ENCODE assay signal across 10 cellular contexts in genomic region chr10:83983578-83984255, GRCh38.
DNase-seq lines count a peak whose midpoint lies in the region; ATAC-seq and TF ChIP-seq lines count a peak whose summit lies in the region.
"Had no signal": no experiment of that assay in that cellular context is flagged by ENCODE, and none has a peak within 500 bp of the region (broad histone marks: within the 10 kb centered on the region; RNA-seq: fewer than 3 reads in every experiment).

No MANE protein-coding gene starts in this region.

- intact Hi-C loops in head of caudate nucleus (cut with DNase I), result no loop called here

- no peak for TF ChIP-seq CTCF in GM13976 (IDR thresholded peaks at IDR 0.05; ENCODE audit: borderline replicate concordance, control extremely low read depth, extremely low read depth, insufficient read depth, missing control alignments)

- in situ Hi-C loops in GM13976 (cut with MboI; ENCODE audit: low sequenced_read_pairs, unreplicated experiment), result no loop called here

- ATAC-seq in HG02610 (IDR thresholded peaks at IDR 0.05; ENCODE audit: unreplicated experiment) (peak; percentile 35), HG03159 (IDR thresholded peaks at IDR 0.05; ENCODE audit: unreplicated experiment) (no peak)

- DNase-seq in COLO829 (ENCODE audit: low spot score) (peak; percentile 31), iPS DF 19.7 (ENCODE audit: low read depth, low spot score) (peak; percentile 28), GM13976 (ENCODE audit: low spot score) (no peak), head of caudate nucleus (no peak), HCEC 1CT (no peak)
- DNase-seq: activated B cell treated with CpG ODN at 0.5 μM for 24 hours, activated gamma-delta T cell treated with Interleukin-2 at 50 U/mL for 16 hours had no signal

TF ChIP-seq in PFSK-1, 5 proteins besides CTCF, POLR2A, EP300 and RAD21:
- TF ChIP-seq TAF1 (IDR thresholded peaks at IDR 0.05; ENCODE audit: borderline replicate concordance, insufficient read depth, low read length) (no peak), FOXP2 (optimal IDR thresholded peaks at IDR 0.05; ENCODE audit: borderline replicate concordance, extremely low read depth, extremely low read length, insufficient read depth) (peak; percentile 13), POLR2AphosphoS5 (IDR thresholded peaks at IDR 0.05; ENCODE audit: low read depth, low read length) (no peak)
- TF ChIP-seq, protein P1, sequence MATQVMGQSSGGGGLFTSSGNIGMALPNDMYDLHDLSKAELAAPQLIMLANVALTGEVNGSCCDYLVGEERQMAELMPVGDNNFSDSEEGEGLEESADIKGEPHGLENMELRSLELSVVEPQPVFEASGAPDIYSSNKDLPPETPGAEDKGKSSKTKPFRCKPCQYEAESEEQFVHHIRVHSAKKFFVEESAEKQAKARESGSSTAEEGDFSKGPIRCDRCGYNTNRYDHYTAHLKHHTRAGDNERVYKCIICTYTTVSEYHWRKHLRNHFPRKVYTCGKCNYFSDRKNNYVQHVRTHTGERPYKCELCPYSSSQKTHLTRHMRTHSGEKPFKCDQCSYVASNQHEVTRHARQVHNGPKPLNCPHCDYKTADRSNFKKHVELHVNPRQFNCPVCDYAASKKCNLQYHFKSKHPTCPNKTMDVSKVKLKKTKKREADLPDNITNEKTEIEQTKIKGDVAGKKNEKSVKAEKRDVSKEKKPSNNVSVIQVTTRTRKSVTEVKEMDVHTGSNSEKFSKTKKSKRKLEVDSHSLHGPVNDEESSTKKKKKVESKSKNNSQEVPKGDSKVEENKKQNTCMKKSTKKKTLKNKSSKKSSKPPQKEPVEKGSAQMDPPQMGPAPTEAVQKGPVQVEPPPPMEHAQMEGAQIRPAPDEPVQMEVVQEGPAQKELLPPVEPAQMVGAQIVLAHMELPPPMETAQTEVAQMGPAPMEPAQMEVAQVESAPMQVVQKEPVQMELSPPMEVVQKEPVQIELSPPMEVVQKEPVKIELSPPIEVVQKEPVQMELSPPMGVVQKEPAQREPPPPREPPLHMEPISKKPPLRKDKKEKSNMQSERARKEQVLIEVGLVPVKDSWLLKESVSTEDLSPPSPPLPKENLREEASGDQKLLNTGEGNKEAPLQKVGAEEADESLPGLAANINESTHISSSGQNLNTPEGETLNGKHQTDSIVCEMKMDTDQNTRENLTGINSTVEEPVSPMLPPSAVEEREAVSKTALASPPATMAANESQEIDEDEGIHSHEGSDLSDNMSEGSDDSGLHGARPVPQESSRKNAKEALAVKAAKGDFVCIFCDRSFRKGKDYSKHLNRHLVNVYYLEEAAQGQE (IDR thresholded peaks at IDR 0.05; ENCODE audit: insufficient read depth in 1 of 2, low read depth in 2 of 2, low read length in 2 of 2), result 0 out of 4 replicates have a peak, but pooled peaks of 1 of the 2 experiments have one; percentile 16

Comparison
In these comparisons a context has a peak if more than half of its experiments do, and no peak if none do; other contexts are left out.
1. DNase-seq: peak in COLO829 (single experiment) and iPS DF 19.7 (single experiment); none in GM13976 (single experiment), head of caudate nucleus (0 of 42) and HCEC 1CT (single experiment).